In genomic region chr3:190322604-190323240, GRCh38 we compare ENCODE assay signal across 8 cellular contexts. TPM values are rescaled to one million over a fixed set of nuclear protein-coding genes. Genes with fewer than 3 reads are reported as not detected.
DNase-seq lines count a peak whose midpoint lies in the region; ATAC-seq and TF ChIP-seq lines count a peak whose summit lies in the region.

No MANE protein-coding gene starts in this region.

- H3K27ac ChIP-seq in Panc1 (ENCODE audit: low read length), result peak overlapping the region; percentile 15; the same call in 1 of the 2 replicates
- peak overlapping the region; percentile 45 to 90 (median 81) for H3K27ac ChIP-seq in esophagus squamous epithelium
- H3K27ac ChIP-seq in ovary, result peak overlapping the region in 1 of 2 donors; percentile 49

- H3K4me3 ChIP-seq in Panc1 (ENCODE audit: low read depth in 2 of 2, low read length in 2 of 2), result peak overlapping the region; percentile 66 to 67
- H3K4me3 ChIP-seq in esophagus squamous epithelium, result peak overlapping the region; percentile 49 to 85 (median 73)
- H3K4me3 ChIP-seq in ovary, result peak overlapping the region; percentile 52

- no peaks in the 10 kb centered on the region for H3K9me3 ChIP-seq in ES-I3 (ENCODE audit: control insufficient read depth, insufficient read depth, low read length)
- no peaks in the 10 kb centered on the region for H3K9me3 ChIP-seq in Panc1 (ENCODE audit: control insufficient read depth, insufficient read depth, low read depth, low read length)
- H3K9me3 ChIP-seq in esophagus squamous epithelium, result no peaks in the 10 kb centered on the region
- no peaks in the 10 kb centered on the region for H3K9me3 ChIP-seq in ovary

- CTCF ChIA-PET in Panc1 (lab: Charles Lee), result interaction anchor here (0.7 to 2.8 kb wide), 8 partner anchors 11 to 918 kb away, joined by 3 to 9 read pairs (median 7); partner anchors contain the start of gene P3H2

- BruUV-seq in Panc1 (replicated peaks; lab: Mats Ljungman, UMichigan), result no TSS peak

- WGBS in esophagus squamous epithelium, 2 donors, result 14 to 15% methylated on average over 8 to 12 of the region's 12 CpGs
- WGBS in ovary, 3 donors, result 0 to 1% (median 1%) methylated on average over 12 of the region's 12 CpGs

- intact Hi-C loops in Panc1 (cut with micrococcal nuclease; ENCODE audit: unreplicated experiment) (loop anchor here (1.0 to 5.0 kb wide), 4 partner anchors 97 to 360 kb away; no protein-coding TSS in a partner anchor), esophagus squamous epithelium (cut with DNase I) (loop anchor here (5.0 to 10.0 kb wide), 2 partner anchors 98 to 355 kb away; no protein-coding TSS in a partner anchor), ovary (cut with DNase I) (loop anchor here in 1 of 4 donors (5.0 kb wide), 2 partner anchors 100 to 360 kb away; no protein-coding TSS in a partner anchor)

- H3K36me3 ChIP-seq in ES-I3 (ENCODE audit: insufficient read depth, low read length), result no peaks in the 10 kb centered on the region
- no peaks in the 10 kb centered on the region for H3K36me3 ChIP-seq in Panc1 (ENCODE audit: control insufficient read depth, insufficient read depth, low read length)
- no peaks in the 10 kb centered on the region for H3K36me3 ChIP-seq in esophagus squamous epithelium
- no peaks in the 10 kb centered on the region for H3K36me3 ChIP-seq in ovary

- ATAC-seq in Panc1 (no peak), GM18868 (IDR thresholded peaks at IDR 0.05; ENCODE audit: unreplicated experiment) (no peak), HG03175 (IDR thresholded peaks at IDR 0.05; ENCODE audit: unreplicated experiment) (no peak)

- POLR2A ChIA-PET in Panc1 (lab: Charles Lee), result interaction anchor here (0.7 to 1.2 kb wide), 2 partner anchors 53 to 97 kb away, joined by 3 read pairs; no protein-coding TSS in a partner anchor

- H3K27me3 ChIP-seq in Panc1 (ENCODE audit: control insufficient read depth, insufficient read depth, low read length) (0 out of 2 replicates have a peak, but pooled peaks cover 2% of the 10 kb centered on the region), esophagus squamous epithelium (peaks cover 0 to 3% (median 0%) of the 10 kb centered on the region in 4 donors), ovary (no peaks in the 10 kb centered on the region)

- peaks cover 21% of the 10 kb centered on the region for H3K4me1 ChIP-seq in ES-I3 (ENCODE audit: insufficient read depth, low read length)
- H3K4me1 ChIP-seq in Panc1 (ENCODE audit: control insufficient read depth, insufficient read depth, low read length), result peaks cover 15% of the 10 kb centered on the region; the same call in 1 of the 2 replicates
- H3K4me1 ChIP-seq in esophagus squamous epithelium, result peaks cover 0 to 76% (median 14%) of the 10 kb centered on the region in 3 donors
- H3K4me1 ChIP-seq in ovary (ENCODE audit: insufficient read depth), result peaks cover 9% of the 10 kb centered on the region

- no peak for TF ChIP-seq EP300 in ovary (IDR thresholded peaks at IDR 0.05)

- in situ Hi-C loops in Panc1 (cut with HindIII; ENCODE audit: low pct_unique_long_range_greater_than_20kb, low sequenced_read_pairs), result no loop called here

- TF ChIP-seq CTCF in Panc1 (IDR thresholded peaks at IDR 0.05) (no peak; the same call in 1 of the 2 replicates), esophagus squamous epithelium (IDR thresholded peaks at IDR 0.05) (no peak), ovary (IDR thresholded peaks at IDR 0.05) (no peak)

- peak overlapping the region; percentile 34; the same call in 1 of the 2 replicates for H3K9ac ChIP-seq in ES-I3 (ENCODE audit: low read depth, low read length)

- DNase-seq in Panc1 (ENCODE audit: low read depth, low spot score) (no peak), esophagus squamous epithelium (lab: John Stamatoyannopoulos, UW) (no peak), ovary (peak in 4 of 5 donors; percentile 39 to 65 (median 52)), NCI-H345 (lab: John Stamatoyannopoulos, UW) (no peak), NCI-H446 (lab: John Stamatoyannopoulos, UW) (no peak)

- TF ChIP-seq POLR2A in esophagus squamous epithelium (IDR thresholded peaks at IDR 0.05) (no peak), ovary (IDR thresholded peaks at IDR 0.05) (no peak)

RNA-seq across cellular contexts. Expression of gene CLDN1, which starts 0.5 kb away (rescaled TPM):
- total RNA-seq in Panc1 (2021; ENCODE audit: unreplicated experiment), result 30.9 TPM
- polyA plus RNA-seq in Panc1 (2012; ENCODE audit: insufficient read length), result 16.9 TPM
- 10 to 100 TPM; 34.8 to 59.6 (median 45.4) TPM for total RNA-seq in esophagus squamous epithelium
- total RNA-seq in ovary, result 100 to 1,000 TPM in 1 of 7 donors, 10 to 100 TPM in 4, 1 to 10 TPM in 2; 1.8 to 258 (median 13.2) TPM
- polyA plus RNA-seq in ovary, result 10 to 100 TPM in 1 of 2 donors, 1 to 10 TPM in 1; 9.9 to 21.5 TPM

Comparison
In these comparisons a context has a peak if more than half of its experiments do, and no peak if none do; other contexts are left out.
1. DNase-seq: peak in ovary (4 of 5); none in Panc1 (single experiment), esophagus squamous epithelium (single experiment), NCI-H345 (single experiment) and NCI-H446 (0 of 2).
2. Peak in every context shown above with its lines, with median percentiles within 50 percentile points of each other: H3K4me3 ChIP-seq.